In the genomic region with DNA sequence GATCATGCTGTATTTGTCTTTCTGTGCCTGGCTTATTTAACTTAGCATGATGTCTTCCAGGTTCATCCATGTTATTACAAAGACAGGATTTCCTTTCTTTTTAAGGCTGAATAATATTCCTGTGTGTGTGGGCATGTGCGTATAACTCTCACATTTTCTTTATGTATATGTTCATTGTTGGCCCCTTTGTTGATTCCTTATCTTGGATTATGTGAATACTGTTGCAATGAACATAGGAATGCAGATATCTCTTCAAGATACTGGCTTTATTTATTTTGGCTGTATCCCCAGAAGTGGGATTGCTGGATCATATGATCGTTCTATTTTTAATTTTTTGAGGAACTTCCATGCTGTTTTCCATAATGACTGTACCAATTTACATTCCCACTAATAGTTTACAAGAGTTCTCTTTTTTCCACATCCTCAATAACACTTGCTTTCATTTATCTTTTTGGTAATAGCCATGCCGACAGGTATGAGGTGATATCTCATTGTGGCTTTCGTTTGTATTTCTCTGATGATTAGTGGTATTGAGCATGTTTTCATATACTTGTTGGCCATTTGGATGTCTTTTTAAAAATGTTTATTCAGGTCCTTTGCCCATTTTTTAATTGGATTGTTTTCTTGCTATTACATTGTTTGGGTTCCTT, we compare ENCODE assay signal across 1 cellular context.
TF ChIP-seq lines count a peak whose summit lies in the region.

No MANE protein-coding gene starts in this region.

TF ChIP-seq in IMR-90, 13 proteins besides CTCF, POLR2A, EP300 and RAD21 (continued from another document):
- TF ChIP-seq, protein P1, sequence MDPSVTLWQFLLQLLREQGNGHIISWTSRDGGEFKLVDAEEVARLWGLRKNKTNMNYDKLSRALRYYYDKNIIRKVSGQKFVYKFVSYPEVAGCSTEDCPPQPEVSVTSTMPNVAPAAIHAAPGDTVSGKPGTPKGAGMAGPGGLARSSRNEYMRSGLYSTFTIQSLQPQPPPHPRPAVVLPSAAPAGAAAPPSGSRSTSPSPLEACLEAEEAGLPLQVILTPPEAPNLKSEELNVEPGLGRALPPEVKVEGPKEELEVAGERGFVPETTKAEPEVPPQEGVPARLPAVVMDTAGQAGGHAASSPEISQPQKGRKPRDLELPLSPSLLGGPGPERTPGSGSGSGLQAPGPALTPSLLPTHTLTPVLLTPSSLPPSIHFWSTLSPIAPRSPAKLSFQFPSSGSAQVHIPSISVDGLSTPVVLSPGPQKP (IDR thresholded peaks at IDR 0.05; ENCODE audit: borderline replicate concordance, low read depth, low read length) = no peak
TF ChIP-seq in IMR-90: peak in this region for 3.
